In genomic region chr10:82914655-82915136, GRCh38 we compare ENCODE assay signal across 33 cellular contexts.
DNase-seq lines count a peak whose midpoint lies in the region; ATAC-seq and TF ChIP-seq lines count a peak whose summit lies in the region.
"Had no signal": no experiment of that assay in that cellular context is flagged by ENCODE, and none has a peak within 500 bp of the region (broad histone marks: within the 10 kb centered on the region; RNA-seq: fewer than 3 reads in every experiment).

No MANE protein-coding gene starts in this region.

- CTCF ChIA-PET in T-cell (lab: Charles Lee): no interaction called here

- H3K4me3 ChIP-seq in left ventricle myocardium inferior (no peak overlapping the region), vagina (no peak overlapping the region)
- H3K4me3 ChIP-seq: colonic mucosa, pancreas, suprapubic skin had no signal

- TF ChIP-seq CTCF in left ventricle myocardium inferior (IDR thresholded peaks at IDR 0.05; ENCODE audit: borderline replicate concordance) (no peak), vagina (IDR thresholded peaks at IDR 0.05) (no peak)

- H3K36me3 ChIP-seq in left ventricle myocardium inferior: no peaks in the 10 kb centered on the region
- no peaks in the 10 kb centered on the region for H3K36me3 ChIP-seq in vagina
- H3K36me3 ChIP-seq: colonic mucosa, pancreas, suprapubic skin had no signal

- H3K27me3 Mint-ChIP-seq in immature natural killer cell (ENCODE audit: low read depth in 3 of 3) (peaks cover 0 to 2% (median 0%) of the 10 kb centered on the region in 3 donors), T-cell (no peaks in the 10 kb centered on the region)
- H3K27me3 Mint-ChIP-seq: activated B cell treated with CpG ODN at 0.5 μM for 24 hours; activated CD4-positive, alpha-beta T cell treated with anti-CD3 and anti-CD28 coated beads, Interleukin-2, amount 10 ng/mL, durations not matched to agents 7 days and 5 days; activated CD8-positive, alpha-beta memory T cell treated with anti-CD3 and anti-CD28 coated beads, Interleukin-2, amount 10 ng/mL, durations not matched to agents 7 days and 5 days; activated naive CD8-positive, alpha-beta T cell treated with anti-CD3 and anti-CD28 coated beads, Interleukin-2, amount 10 ng/mL, durations not matched to agents 7 days and 5 days; CD4-positive, CD25-positive, alpha-beta regulatory T cell; memory B cell had no signal

- no peaks in the 10 kb centered on the region for H3K27me3 ChIP-seq in left ventricle myocardium inferior (ENCODE audit: low read depth)
- H3K27me3 ChIP-seq in vagina: no peaks in the 10 kb centered on the region
- H3K27me3 ChIP-seq: colonic mucosa, pancreas, suprapubic skin had no signal

- H3K36me3 Mint-ChIP-seq in immature natural killer cell (no peaks in the 10 kb centered on the region), T-cell (no peaks in the 10 kb centered on the region)
- H3K36me3 Mint-ChIP-seq: activated CD8-positive, alpha-beta memory T cell treated with anti-CD3 and anti-CD28 coated beads, Interleukin-2, amount 10 ng/mL, durations not matched to agents 7 days and 5 days; activated naive CD8-positive, alpha-beta T cell treated with anti-CD3 and anti-CD28 coated beads, Interleukin-2, amount 10 ng/mL, durations not matched to agents 7 days and 5 days; CD4-positive, CD25-positive, alpha-beta regulatory T cell; memory B cell had no signal

- H3K4me1 Mint-ChIP-seq in immature natural killer cell (no peaks in the 10 kb centered on the region), T-cell (no peaks in the 10 kb centered on the region)
- H3K4me1 Mint-ChIP-seq: activated B cell treated with CpG ODN at 0.5 μM for 24 hours; activated CD4-positive, alpha-beta T cell treated with anti-CD3 and anti-CD28 coated beads, Interleukin-2, amount 10 ng/mL, durations not matched to agents 7 days and 5 days; activated CD8-positive, alpha-beta memory T cell treated with anti-CD3 and anti-CD28 coated beads, Interleukin-2, amount 10 ng/mL, durations not matched to agents 7 days and 5 days; activated naive CD8-positive, alpha-beta T cell treated with anti-CD3 and anti-CD28 coated beads, Interleukin-2, amount 10 ng/mL, durations not matched to agents 7 days and 5 days; CD4-positive, CD25-positive, alpha-beta regulatory T cell; memory B cell had no signal

- POLR2A ChIA-PET in T-cell (lab: Charles Lee): no interaction called here

- intact Hi-C loops in left ventricle myocardium inferior (cut with micrococcal nuclease) (no loop called here), left cardiac atrium (cut with DNase I) (no loop called here), vagina (cut with DNase I) (no loop called here)

- no peak overlapping the region for H3K4me3 Mint-ChIP-seq in immature natural killer cell
- no peak overlapping the region for H3K4me3 Mint-ChIP-seq in T-cell
- H3K4me3 Mint-ChIP-seq: activated B cell treated with CpG ODN at 0.5 μM for 24 hours; activated CD4-positive, alpha-beta T cell treated with anti-CD3 and anti-CD28 coated beads, Interleukin-2, amount 10 ng/mL, durations not matched to agents 7 days and 5 days; activated CD8-positive, alpha-beta memory T cell treated with anti-CD3 and anti-CD28 coated beads, Interleukin-2, amount 10 ng/mL, durations not matched to agents 7 days and 5 days; activated naive CD8-positive, alpha-beta T cell treated with anti-CD3 and anti-CD28 coated beads, Interleukin-2, amount 10 ng/mL, durations not matched to agents 7 days and 5 days; CD4-positive, CD25-positive, alpha-beta regulatory T cell; memory B cell had no signal

- H3K9me3 Mint-ChIP-seq in immature natural killer cell: peaks cover 7 to 27% (median 9%) of the 10 kb centered on the region in 6 donors
- H3K9me3 Mint-ChIP-seq in T-cell: peaks cover 5 to 21% (median 10%) of the 10 kb centered on the region in 3 donors
- H3K9me3 Mint-ChIP-seq: activated CD4-positive, alpha-beta T cell treated with anti-CD3 and anti-CD28 coated beads, Interleukin-2, amount 10 ng/mL, durations not matched to agents 7 days and 5 days had no signal

- peaks cover 20% of the 10 kb centered on the region for H3K9me3 ChIP-seq in left ventricle myocardium inferior (replicated peaks)
- no peaks in the 10 kb centered on the region for H3K9me3 ChIP-seq in vagina
- H3K9me3 ChIP-seq: colonic mucosa, pancreas, suprapubic skin had no signal

- TF ChIP-seq POLR2A in vagina (IDR thresholded peaks at IDR 0.05): no peak

- ATAC-seq in left cardiac atrium (no peak), GM21423 (IDR thresholded peaks at IDR 0.05; ENCODE audit: unreplicated experiment) (peak; percentile 82), HG03025 (IDR thresholded peaks at IDR 0.05; ENCODE audit: low FRiP score, unreplicated experiment) (peak; percentile 72), T-cell (replicated peaks in 1 of 4) (no peak)
- ATAC-seq: activated CD8-positive, alpha-beta memory T cell treated with anti-CD3 and anti-CD28 coated beads, Interleukin-2, amount 10 ng/mL, durations not matched to agents 7 days and 5 days; pancreas had no signal

- no peak overlapping the region for H3K27ac Mint-ChIP-seq in immature natural killer cell
- H3K27ac Mint-ChIP-seq in T-cell: no peak overlapping the region
- H3K27ac Mint-ChIP-seq: activated B cell treated with CpG ODN at 0.5 μM for 24 hours; activated CD4-positive, alpha-beta T cell treated with anti-CD3 and anti-CD28 coated beads, Interleukin-2, amount 10 ng/mL, durations not matched to agents 7 days and 5 days; activated CD8-positive, alpha-beta memory T cell treated with anti-CD3 and anti-CD28 coated beads, Interleukin-2, amount 10 ng/mL, durations not matched to agents 7 days and 5 days; activated naive CD8-positive, alpha-beta T cell treated with anti-CD3 and anti-CD28 coated beads, Interleukin-2, amount 10 ng/mL, durations not matched to agents 7 days and 5 days; CD4-positive, CD25-positive, alpha-beta regulatory T cell; memory B cell had no signal

- DNase-seq in left ventricle myocardium inferior (no peak), left cardiac atrium (no peak), vagina (ENCODE audit: extremely low spot score in 2 of 2) (no peak), immature natural killer cell (no peak), T-cell (no peak)
- no peak for DNase-seq in activated CD4-positive, alpha-beta T cell treated with anti-CD3 and anti-CD28 coated beads, Interleukin-2, amount 50 U/mL, for 4 hours
- DNase-seq: activated B cell treated with CpG ODN at 0.5 μM for 24 hours; activated CD4-positive, alpha-beta T cell treated with anti-CD3 and anti-CD28 coated beads, Interleukin-2, amount 10 ng/mL, durations not matched to agents 7 days and 5 days; activated CD8-positive, alpha-beta memory T cell treated with anti-CD3 and anti-CD28 coated beads, Interleukin-2, amount 10 ng/mL, durations not matched to agents 7 days and 5 days; activated gamma-delta T cell treated with Interleukin-2 at 50 U/mL for 16 hours; activated naive CD8-positive, alpha-beta T cell treated with anti-CD3 and anti-CD28 coated beads, Interleukin-2, amount 10 ng/mL, durations not matched to agents 7 days and 5 days; activated T-cell treated with anti-CD3 and anti-CD28 coated beads, Interleukin-2, amount 50 U/mL, for 48 hours; aorta; Calu3; CD4-positive, CD25-positive, alpha-beta regulatory T cell; colonic mucosa; effector CD4-positive, alpha-beta T cell; HCEC 1CT; KG1; NCI-H1105; NCI-H187; NCI-H2171 treated with DMSO at 0.1 percent for 48 hours; NCI-H510A treated with DMSO at 0.1 percent for 48 hours; pancreas; RPMI8226; small intestine; stimulated activated naive CD4-positive, alpha-beta T cell treated with Interleukin-2 at 50 U/mL for 16 hours; T-helper 1 cell had no signal

- H3K27ac ChIP-seq in left ventricle myocardium inferior (replicated peaks) (peak overlapping the region; percentile 10), vagina (no peak overlapping the region)
- H3K27ac ChIP-seq: colonic mucosa, epithelial cell of prostate, pancreas, suprapubic skin had no signal

- H3K4me1 ChIP-seq in left ventricle myocardium inferior (no peaks in the 10 kb centered on the region), vagina (no peaks in the 10 kb centered on the region)
- H3K4me1 ChIP-seq: colonic mucosa, suprapubic skin had no signal

Comparison
In these comparisons a context has a peak if more than half of its experiments do, and no peak if none do; other contexts are left out.
1. ATAC-seq: peak in GM21423 (single experiment) and HG03025 (single experiment); none in left cardiac atrium (0 of 2) and T-cell (0 of 4).